In genomic region chr4:6453688-6453990, GRCh38 we compare ENCODE assay signal across 22 cellular contexts.
"Had no signal": no experiment of that assay in that cellular context is flagged by ENCODE, and none has a peak within 500 bp of the region (broad histone marks: within the 10 kb centered on the region; RNA-seq: fewer than 3 reads in every experiment).

No MANE protein-coding gene starts in this region.

- H3K27me3 ChIP-seq: colonic mucosa, right lobe of liver, testis had no signal

- H3K9me3 ChIP-seq: colonic mucosa, psoas muscle, right lobe of liver, testis, transverse colon had no signal

- H3K36me3 ChIP-seq: colonic mucosa, left ventricle myocardium inferior, right lobe of liver, transverse colon had no signal

- ATAC-seq: foreskin keratinocyte; left cardiac atrium; psoas muscle; right lobe of liver; stimulated activated naive B cell treated with anti-CD40 and anti-IgM and Interleukin-4, amounts not matched to agents 10 μg/mL and 1 μg/mL and 100 μg/mL, for 72 hours; stimulated activated naive CD8-positive, alpha-beta T cell treated with anti-CD3 and anti-CD28 coated beads, Interleukin-15, amount 100 ng/mL, for 72 hours had no signal

- H3K27ac ChIP-seq: colonic mucosa, foreskin keratinocyte, left ventricle myocardium inferior, parathyroid adenoma, psoas muscle, right lobe of liver, testis, transverse colon had no signal

- DNase-seq: colonic mucosa; dermis blood vessel endothelial cell; endodermal cell; erythroblast; foreskin keratinocyte; kidney; left cardiac atrium; left ventricle myocardium inferior; mesenchymal stem cell; naive B cell; psoas muscle; retina; right lobe of liver; stimulated activated CD4-positive, alpha-beta T cell treated with anti-CD3 and anti-CD28 coated beads, Interleukin-15, amount 100 ng/mL, for 24 hours; stimulated activated CD4-positive, alpha-beta T cell treated with anti-CD3 and anti-CD28 coated beads, Interleukin-1b, Interleukin-23, amount 100 ng/mL, for 48 hours; stimulated activated CD4-positive, alpha-beta T cell treated with anti-CD3 and anti-CD28 coated beads, Interleukin-4, amount 100 ng/mL, for 24 hours; stimulated activated naive B cell treated with anti-CD40 and anti-IgM and Interleukin-4, amounts not matched to agents 10 μg/mL and 1 μg/mL and 100 μg/mL, for 72 hours; stimulated activated naive CD8-positive, alpha-beta T cell treated with anti-CD3 and anti-CD28 coated beads, Interleukin-15, amount 100 ng/mL, for 72 hours; testis; transverse colon had no signal

- H3K4me3 ChIP-seq: colonic mucosa, left ventricle myocardium inferior, lung, psoas muscle, right lobe of liver, testis, transverse colon had no signal

- H3K4me1 ChIP-seq: colonic mucosa, foreskin keratinocyte, left ventricle myocardium inferior, parathyroid adenoma, psoas muscle, right lobe of liver, testis, transverse colon had no signal
